In genomic region chr7:151936207-151936606, GRCh38 we compare ENCODE assay signal across 10 cellular contexts. TPM values are rescaled to one million over a fixed set of nuclear protein-coding genes. Genes with fewer than 3 reads are reported as not detected.
A peak's percentile ranks its signal among the peaks of the same experiment; 100 is the strongest.
DNase-seq lines count a peak whose midpoint lies in the region; ATAC-seq and TF ChIP-seq lines count a peak whose summit lies in the region.
"Had no signal": no experiment of that assay in that cellular context is flagged by ENCODE, and none has a peak within 500 bp of the region (broad histone marks: within the 10 kb centered on the region; RNA-seq: fewer than 3 reads in every experiment).

No MANE protein-coding gene starts in this region.

- peak overlapping the region; percentile 74 for H3K27ac Mint-ChIP-seq in activated CD4-positive, alpha-beta T cell treated with anti-CD3 and anti-CD28 coated beads, Interleukin-2, amount 10 ng/mL, durations not matched to agents 24 days and 14 days
- H3K27ac Mint-ChIP-seq in T-helper 1 cell treated with Interleukin-12 subunit alpha and Interleukin-12 subunit beta and Interleukin-4 antibody, amounts not matched to agents 30 μg/mL and 1 μg/mL, for 36 hours: peak overlapping the region; percentile 81

- no peaks in the 10 kb centered on the region for H3K36me3 ChIP-seq in spleen

- H3K4me3 ChIP-seq in spleen: peak overlapping the region in 1 of 8 donors; percentile 40

- ATAC-seq in HG02943 (IDR thresholded peaks at IDR 0.05; ENCODE audit: low read depth, unreplicated experiment): peak; percentile 61

- H3K27me3 Mint-ChIP-seq in activated CD4-positive, alpha-beta T cell treated with anti-CD3 and anti-CD28 coated beads, Interleukin-2, amount 10 ng/mL, durations not matched to agents 24 days and 14 days: peaks cover 22% of the 10 kb centered on the region
- peaks cover 41% of the 10 kb centered on the region for H3K27me3 Mint-ChIP-seq in T-helper 1 cell treated with Interleukin-12 subunit alpha and Interleukin-12 subunit beta and Interleukin-4 antibody, amounts not matched to agents 30 μg/mL and 1 μg/mL, for 36 hours (ENCODE audit: low read depth)

- no peaks in the 10 kb centered on the region for H3K9me3 ChIP-seq in spleen

- TF ChIP-seq CTCF in spleen (IDR thresholded peaks at IDR 0.05 in 8 of 11, conservative IDR thresholded peaks at IDR 0.05 in 3 of 11): peak in 2 of 11 experiments; percentile 9 to 18

- H3K36me3 Mint-ChIP-seq in activated CD4-positive, alpha-beta T cell treated with anti-CD3 and anti-CD28 coated beads, Interleukin-2, amount 10 ng/mL, durations not matched to agents 24 days and 14 days (ENCODE audit: low read depth): no peaks in the 10 kb centered on the region
- peaks cover 2% of the 10 kb centered on the region for H3K36me3 Mint-ChIP-seq in T-helper 1 cell treated with Interleukin-12 subunit alpha and Interleukin-12 subunit beta and Interleukin-4 antibody, amounts not matched to agents 30 μg/mL and 1 μg/mL, for 36 hours (ENCODE audit: low read depth)

- H3K4me1 ChIP-seq in spleen: peaks cover 10 to 58% (median 41%) of the 10 kb centered on the region in 6 donors

- H3K27me3 ChIP-seq in spleen (replicated peaks in 1 of 7): no peaks in the 10 kb centered on the region

- H3K9me3 Mint-ChIP-seq in activated CD4-positive, alpha-beta T cell treated with anti-CD3 and anti-CD28 coated beads, Interleukin-2, amount 10 ng/mL, durations not matched to agents 24 days and 14 days: no peaks in the 10 kb centered on the region
- H3K9me3 Mint-ChIP-seq in T-helper 1 cell treated with Interleukin-12 subunit alpha and Interleukin-12 subunit beta and Interleukin-4 antibody, amounts not matched to agents 30 μg/mL and 1 μg/mL, for 36 hours: no peaks in the 10 kb centered on the region

- H3K4me1 Mint-ChIP-seq in activated CD4-positive, alpha-beta T cell treated with anti-CD3 and anti-CD28 coated beads, Interleukin-2, amount 10 ng/mL, durations not matched to agents 24 days and 14 days: peaks cover 20% of the 10 kb centered on the region
- H3K4me1 Mint-ChIP-seq in T-helper 1 cell treated with Interleukin-12 subunit alpha and Interleukin-12 subunit beta and Interleukin-4 antibody, amounts not matched to agents 30 μg/mL and 1 μg/mL, for 36 hours (ENCODE audit: low read depth): peaks cover 11% of the 10 kb centered on the region

- H3K4me3 Mint-ChIP-seq in activated CD4-positive, alpha-beta T cell treated with anti-CD3 and anti-CD28 coated beads, Interleukin-2, amount 10 ng/mL, durations not matched to agents 24 days and 14 days: peak overlapping the region; percentile 72
- peak overlapping the region; percentile 63 for H3K4me3 Mint-ChIP-seq in T-helper 1 cell treated with Interleukin-12 subunit alpha and Interleukin-12 subunit beta and Interleukin-4 antibody, amounts not matched to agents 30 μg/mL and 1 μg/mL, for 36 hours

- DNase-seq in activated CD4-positive, alpha-beta T cell treated with anti-CD3 and anti-CD28 coated beads, Interleukin-2, amount 10 ng/mL, durations not matched to agents 24 days and 14 days: peak; percentile 71
- no peak for DNase-seq in activated CD4-positive, alpha-beta T cell treated with anti-CD3 and anti-CD28 coated beads for 4 hours
- no peak for DNase-seq in spleen
- DNase-seq in stimulated activated CD4-positive, alpha-beta T cell treated with anti-CD3 and anti-CD28 coated beads, Interleukin-12 subunit alpha, Interleukin-12 subunit beta, amount 100 ng/mL, for 4 hours: no peak
- no peak for DNase-seq in OCI-M2 (lab: John Stamatoyannopoulos, UW; ENCODE audit: unreplicated experiment)
- no peak for DNase-seq in GOT3 (lab: John Stamatoyannopoulos, UW)

- TF ChIP-seq POLR2A in spleen (IDR thresholded peaks at IDR 0.05): no peak

- intact Hi-C loops in activated CD4-positive, alpha-beta T cell treated with anti-CD3 and anti-CD28 coated beads, Interleukin-2, amount 10 ng/mL, durations not matched to agents 24 days and 14 days (cut with micrococcal nuclease): no loop called here
- intact Hi-C loops in spleen (cut with DNase I; ENCODE audit: low total_unique reads): no loop called here

- WGBS in spleen, 5 donors: 15 to 24% (median 21%) methylated on average over 5 of the region's 5 CpGs

- peak overlapping the region; percentile 37 to 89 (median 79) for H3K27ac ChIP-seq in spleen

RNA-seq across cellular contexts. Expression of gene GALNTL5, which starts 20.0 kb away (rescaled TPM):
- not detected in 2 replicates for total RNA-seq in activated CD4-positive, alpha-beta T cell treated with anti-CD3 and anti-CD28 coated beads, Interleukin-2, amount 10 ng/mL, durations not matched to agents 24 days and 14 days
- not detected for total RNA-seq in spleen
- polyA plus RNA-seq in spleen: not detected
- total RNA-seq: subcutaneous adipose tissue had no signal
- polyA plus RNA-seq: AG04450 had no signal

RNA-seq across cellular contexts. Expression of gene PRKAG2, which starts 59.3 kb away (rescaled TPM):
- total RNA-seq in activated CD4-positive, alpha-beta T cell treated with anti-CD3 and anti-CD28 coated beads, Interleukin-2, amount 10 ng/mL, durations not matched to agents 24 days and 14 days: 14.3 and 15.5 TPM in 2 replicates
- 10 to 100 TPM; 25.6 to 50.9 (median 41.3) TPM for total RNA-seq in spleen
- 10 to 100 TPM; 15.8 to 31.4 (median 18.3) TPM for polyA plus RNA-seq in spleen
